Comparison of ENCODE assay signal across 30 cellular contexts in genomic region chr11:115525600-115526006, GRCh38.
"Had no signal": no experiment of that assay in that cellular context is flagged by ENCODE, and none has a peak within 500 bp of the region (broad histone marks: within the 10 kb centered on the region; RNA-seq: fewer than 3 reads in every experiment).

No MANE protein-coding gene starts in this region.

- H3K27ac ChIP-seq: adrenal gland, body of pancreas, breast epithelium, Peyer's patch, SJSA1 had no signal

- DNase-seq: activated CD4-positive, alpha-beta T cell treated with anti-CD3 and anti-CD28 coated beads for 36 hours; activated CD4-positive, alpha-beta T cell treated with anti-CD3 and anti-CD28 coated beads, Interleukin-2, amount 10 ng/mL, durations not matched to agents 7 days and 5 days; activated CD4-positive, alpha-beta T cell treated with anti-CD3 and anti-CD28 coated beads, Interleukin-2, amount 50 U/mL, for 48 hours; activated CD8-positive, alpha-beta T cell treated with anti-CD3 and anti-CD28 coated beads, Interleukin-2, amount 10 ng/mL, durations not matched to agents 7 days and 5 days; activated gamma-delta T cell; activated naive CD4-positive, alpha-beta T cell treated with anti-CD3 and anti-CD28 coated beads for 36 hours; activated T-cell treated with anti-CD3 and anti-CD28 coated beads, Interleukin-2, amount 50 U/mL, for 24 hours; adrenal gland; body of pancreas; Kasumi-1; KG1; MG63; MV-4-11; NCI-H1092; NCI-H1436 treated with DMSO at 0.1 percent for 48 hours; NCI-H1694 treated with DMSO at 0.1 percent for 48 hours; NCI-H2029; NCI-H2107; NCI-H2171; NCI-H510A treated with DMSO at 0.1 percent for 48 hours; PC-3; Peyer's patch; RPMI8226; SHP77 treated with DMSO at 0.1 percent for 48 hours; SK-N-SH had no signal

- H3K27me3 ChIP-seq: body of pancreas, breast epithelium, MG63, Peyer's patch, SJSA1 had no signal

- H3K9me3 ChIP-seq: adrenal gland, body of pancreas, breast epithelium, MG63, Peyer's patch, SJSA1, SK-N-SH had no signal

- ATAC-seq: activated CD4-positive, alpha-beta T cell treated with anti-CD3 and anti-CD28 coated beads for 36 hours; activated CD4-positive, CD25-positive, alpha-beta regulatory T cell treated with anti-CD3 and anti-CD28 coated beads, Interleukin-2, amount 50 U/mL, for 24 hours; activated CD8-positive, alpha-beta T cell treated with anti-CD3 and anti-CD28 coated beads, Interleukin-2, amount 10 ng/mL, durations not matched to agents 7 days and 5 days; activated naive CD4-positive, alpha-beta T cell treated with anti-CD3 and anti-CD28 coated beads, Interleukin-2, amount 50 U/mL, for 72 hours; body of pancreas; PC-3; WTC11 had no signal

- H3K9ac ChIP-seq: SK-N-SH had no signal

- H3K4me2 ChIP-seq: SK-N-SH had no signal

- H3K4me1 ChIP-seq: adrenal gland, body of pancreas, breast epithelium, Peyer's patch, SJSA1 had no signal

- H3K4me3 ChIP-seq: adrenal gland, body of pancreas, breast epithelium, MG63, Peyer's patch, SJSA1 had no signal

- H3K36me3 ChIP-seq: adrenal gland, breast epithelium, MG63, Peyer's patch, SJSA1 had no signal
